21 cellular contexts compared by ENCODE assay signal in the genomic region with DNA sequence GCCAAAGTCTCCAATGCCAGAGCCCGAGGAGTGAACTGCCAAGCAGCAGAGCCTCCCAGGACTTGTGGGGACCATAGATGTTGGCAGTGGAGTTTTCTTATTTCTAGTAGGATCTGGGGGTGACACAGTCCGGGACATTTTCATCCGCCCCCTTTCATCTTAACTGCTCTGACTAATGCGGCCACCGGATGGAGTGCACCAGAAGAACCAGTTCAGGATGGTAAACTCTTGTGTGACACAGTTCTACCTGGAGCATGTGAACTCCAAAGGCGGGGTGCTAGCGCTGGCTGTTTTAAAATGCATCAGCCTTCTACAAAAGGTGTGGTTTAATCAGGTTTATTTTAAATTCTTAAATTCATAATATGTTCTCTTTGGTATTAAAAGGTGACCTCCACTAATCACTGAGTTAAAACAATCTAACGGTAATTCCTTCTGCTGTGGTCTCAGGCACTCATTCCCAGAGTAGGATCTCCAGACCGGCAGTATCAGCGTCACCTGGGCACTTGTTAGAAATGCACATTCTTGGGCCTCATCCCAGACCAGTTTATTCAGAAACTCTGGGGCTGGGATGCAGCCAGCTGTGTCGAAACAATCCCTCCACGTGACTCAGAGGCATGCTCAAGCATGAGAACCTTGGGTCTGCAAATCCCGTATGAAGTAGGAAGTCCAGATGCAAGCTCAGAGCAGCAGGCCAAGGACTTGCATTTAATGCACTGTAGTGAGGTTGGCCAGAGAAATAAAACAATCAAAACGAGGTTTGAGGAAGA.
A peak's percentile ranks its signal among the peaks of the same experiment; 100 is the strongest.
DNase-seq lines count a peak whose midpoint lies in the region; ATAC-seq and TF ChIP-seq lines count a peak whose summit lies in the region.
"Had no signal": no experiment of that assay in that cellular context is flagged by ENCODE, and none has a peak within 500 bp of the region (broad histone marks: within the 10 kb centered on the region; RNA-seq: fewer than 3 reads in every experiment).

No MANE protein-coding gene starts in this region.

- H3K9me3 ChIP-seq in upper lobe of left lung = no peaks in the 10 kb centered on the region
- H3K9me3 ChIP-seq in tibial nerve = no peaks in the 10 kb centered on the region
- H3K9me3 ChIP-seq: breast epithelium, gastrocnemius medialis, SJCRH30 had no signal

- TF ChIP-seq CTCF in epithelial cell of esophagus (IDR thresholded peaks at IDR 0.05; ENCODE audit: insufficient read depth, low read depth, low read length, missing control alignments) (no peak), upper lobe of left lung (IDR thresholded peaks at IDR 0.05) (no peak), tibial nerve (IDR thresholded peaks at IDR 0.05) (no peak), GM10266 (IDR thresholded peaks at IDR 0.05; ENCODE audit: control insufficient read depth, insufficient read depth, low read depth, missing control alignments) (no peak)

- WGBS in upper lobe of left lung, 2 donors = 57 to 65% methylated on average over 14 of the region's 14 CpGs
- 75 to 79% methylated on average over 13 to 14 of the region's 14 CpGs for WGBS in tibial nerve, 2 donors

- no peak for TF ChIP-seq EP300 in upper lobe of left lung (IDR thresholded peaks at IDR 0.05)
- TF ChIP-seq EP300 in tibial nerve (IDR thresholded peaks at IDR 0.05) = no peak

- H3K4me1 ChIP-seq in upper lobe of left lung (no peaks in the 10 kb centered on the region), tibial nerve (no peaks in the 10 kb centered on the region)
- H3K4me1 ChIP-seq: breast epithelium, gastrocnemius medialis had no signal

- peak; percentile 34 to 58 for ATAC-seq in upper lobe of left lung (ENCODE audit: low FRiP score in 2 of 2)
- ATAC-seq: activated CD8-positive, alpha-beta T cell treated with anti-CD3 and anti-CD28 coated beads for 36 hours; activated T-cell treated with anti-CD3 and anti-CD28 coated beads, Interleukin-2, amount 50 U/mL, for 4 hours; gastrocnemius medialis; natural killer cell; T-helper 17 cell had no signal

- no peaks in the 10 kb centered on the region for H3K27me3 ChIP-seq in upper lobe of left lung
- no peaks in the 10 kb centered on the region for H3K27me3 ChIP-seq in tibial nerve
- H3K27me3 ChIP-seq: gastrocnemius medialis, SJCRH30 had no signal

- H3K27ac ChIP-seq in upper lobe of left lung (no peak overlapping the region), tibial nerve (no peak overlapping the region)
- H3K27ac ChIP-seq: breast epithelium, epithelial cell of prostate, gastrocnemius medialis, SJCRH30 had no signal

- TF ChIP-seq POLR2A in upper lobe of left lung (IDR thresholded peaks at IDR 0.05) = no peak
- TF ChIP-seq POLR2A in tibial nerve (IDR thresholded peaks at IDR 0.05) = no peak

- DNase-seq in NCI-H2171 treated with DMSO at 0.1 percent for 48 hours (lab: John Stamatoyannopoulos, UW) = peak; percentile 6
- DNase-seq in NCI-H2171 (lab: John Stamatoyannopoulos, UW) = no peak
- peak; percentile 64 for DNase-seq in epithelial cell of esophagus (ENCODE audit: low read depth)
- peak; percentile 13 for DNase-seq in left kidney (ENCODE audit: low read depth, low spot score)
- DNase-seq in upper lobe of left lung = peak in 1 of 2 donors; percentile 72
- DNase-seq in tibial nerve (ENCODE audit: low spot score in 2 of 2) = no peak
- no peak for DNase-seq in HUDEP-2 (lab: John Stamatoyannopoulos, UW; ENCODE audit: unreplicated experiment in 76 of 76)
- no peak for DNase-seq in GM10266 (ENCODE audit: extremely low spot score)
- DNase-seq: activated CD8-positive, alpha-beta T cell treated with anti-CD3 and anti-CD28 coated beads for 36 hours; activated naive CD8-positive, alpha-beta T cell treated with anti-CD3 and anti-CD28 coated beads, Interleukin-2, amount 10 ng/mL, durations not matched to agents 7 days and 5 days; activated T-cell treated with anti-CD3 and anti-CD28 coated beads, Interleukin-2, amount 50 U/mL, for 4 hours; CD4-positive, alpha-beta T cell; gastrocnemius medialis; mammary epithelial cell; natural killer cell; NCI-H1694; NCI-H524 treated with DMSO at 0.1 percent for 48 hours; SJCRH30; T-helper 17 cell had no signal

- H3K36me3 ChIP-seq in upper lobe of left lung = no peaks in the 10 kb centered on the region
- H3K36me3 ChIP-seq in tibial nerve = no peaks in the 10 kb centered on the region
- H3K36me3 ChIP-seq: breast epithelium, gastrocnemius medialis, SJCRH30 had no signal

- H3K4me3 ChIP-seq in epithelial cell of esophagus (ENCODE audit: low read length) = no peak overlapping the region
- no peak overlapping the region for H3K4me3 ChIP-seq in upper lobe of left lung
- no peak overlapping the region for H3K4me3 ChIP-seq in tibial nerve
- H3K4me3 ChIP-seq: breast epithelium, gastrocnemius medialis, SJCRH30 had no signal

Comparison
In these comparisons a context has a peak if more than half of its experiments do, and no peak if none do; other contexts are left out.
1. DNase-seq: peak in NCI-H2171 treated with DMSO at 0.1 percent for 48 hours (single experiment), epithelial cell of esophagus (single experiment) and left kidney (single experiment); none in NCI-H2171 (single experiment), tibial nerve (0 of 2), HUDEP-2 (0 of 76) and GM10266 (single experiment).